In genomic region chr17:62826956-62827355, GRCh38 we compare ENCODE assay signal across 24 cellular contexts. TPM values are rescaled to one million over a fixed set of nuclear protein-coding genes. Genes with fewer than 3 reads are reported as not detected.
"Had no signal": no experiment of that assay in that cellular context is flagged by ENCODE, and none has a peak within 500 bp of the region (broad histone marks: within the 10 kb centered on the region; RNA-seq: fewer than 3 reads in every experiment).

No MANE protein-coding gene starts in this region.

- H3K4me3 ChIP-seq: coronary artery, gastroesophageal sphincter, heart left ventricle, left ventricle myocardium inferior, psoas muscle, stomach had no signal

- H3K4me1 Mint-ChIP-seq: activated B cell treated with CpG ODN at 0.5 μM for 24 hours; activated naive CD4-positive, alpha-beta T cell treated with anti-CD3 and anti-CD28 coated beads, Interleukin-2, amount 10 ng/mL, durations not matched to agents 7 days and 5 days; central memory CD8-positive, alpha-beta T cell; stimulated activated effector memory CD8-positive, alpha-beta T cell treated with anti-CD3 and anti-CD28 coated beads, Interleukin-12 subunit alpha, Interleukin-12 subunit beta, amount 100 ng/mL, for 72 hours had no signal

- H3K36me3 ChIP-seq: gastroesophageal sphincter, heart left ventricle, left ventricle myocardium inferior, stomach had no signal

- H3K27me3 ChIP-seq: gastroesophageal sphincter, heart left ventricle, stomach had no signal

- H3K9me3 Mint-ChIP-seq: activated B cell treated with CpG ODN at 0.5 μM for 24 hours; activated CD8-positive, alpha-beta T cell treated with anti-CD3 and anti-CD28 coated beads for 36 hours; activated naive CD4-positive, alpha-beta T cell treated with anti-CD3 and anti-CD28 coated beads, Interleukin-2, amount 10 ng/mL, durations not matched to agents 7 days and 5 days; activated T-cell treated with anti-CD3 and anti-CD28 coated beads, Interleukin-2, amount 50 U/mL, for 24 hours; activated T-helper 2 cell treated with anti-CD3 and anti-CD28 coated beads, Interferon-gamma antibody, Interleukin-2, Interleukin-4, amounts not matched to agents 10 μg/mL and 5 μg/mL and 100 μg/mL, durations not matched to agents 14 hours and 24 hours and 36 hours; central memory CD8-positive, alpha-beta T cell; neural crest cell; stimulated activated effector memory CD8-positive, alpha-beta T cell treated with anti-CD3 and anti-CD28 coated beads, Interleukin-12 subunit alpha, Interleukin-12 subunit beta, amount 100 ng/mL, for 72 hours had no signal

- ATAC-seq: activated CD8-positive, alpha-beta T cell treated with anti-CD3 and anti-CD28 coated beads for 36 hours; gastroesophageal sphincter; heart left ventricle; psoas muscle; right cardiac atrium; stimulated activated effector memory CD8-positive, alpha-beta T cell treated with anti-CD3 and anti-CD28 coated beads, Interleukin-12 subunit alpha, Interleukin-12 subunit beta, amount 100 ng/mL, for 72 hours had no signal

- H3K4me1 ChIP-seq: left ventricle myocardium inferior, psoas muscle had no signal

- H3K27ac ChIP-seq: coronary artery, gastroesophageal sphincter, heart left ventricle, left ventricle myocardium inferior, psoas muscle, stomach had no signal

- DNase-seq: activated B cell treated with CpG ODN at 0.5 μM for 24 hours; activated CD4-positive, alpha-beta T cell treated with anti-CD3 and anti-CD28 coated beads for 48 hours; activated CD8-positive, alpha-beta T cell treated with anti-CD3 and anti-CD28 coated beads for 36 hours; activated naive CD4-positive, alpha-beta T cell treated with anti-CD3 and anti-CD28 coated beads, Interleukin-2, amount 10 ng/mL, durations not matched to agents 7 days and 5 days; activated T-cell treated with anti-CD3 and anti-CD28 coated beads, Interleukin-2, amount 50 U/mL, for 24 hours; aorta; erythroblast; heart left ventricle; kidney glomerular epithelial cell; left ventricle myocardium inferior; psoas muscle; right cardiac atrium; small intestine; stimulated activated CD4-positive, alpha-beta T cell treated with anti-CD3 and anti-CD28 coated beads, Interleukin-4, amount 100 ng/mL, for 24 hours; stomach; T-helper 1 cell; T-helper 9 cell had no signal

- H3K9me3 ChIP-seq: gastroesophageal sphincter, heart left ventricle, left ventricle myocardium inferior, psoas muscle, stomach had no signal

- H3K4me3 Mint-ChIP-seq: activated B cell treated with CpG ODN at 0.5 μM for 24 hours; activated CD8-positive, alpha-beta T cell treated with anti-CD3 and anti-CD28 coated beads for 36 hours; activated naive CD4-positive, alpha-beta T cell treated with anti-CD3 and anti-CD28 coated beads, Interleukin-2, amount 10 ng/mL, durations not matched to agents 7 days and 5 days; activated T-cell treated with anti-CD3 and anti-CD28 coated beads, Interleukin-2, amount 50 U/mL, for 24 hours; central memory CD8-positive, alpha-beta T cell; neural crest cell; stimulated activated effector memory CD8-positive, alpha-beta T cell treated with anti-CD3 and anti-CD28 coated beads, Interleukin-12 subunit alpha, Interleukin-12 subunit beta, amount 100 ng/mL, for 72 hours had no signal

- H3K27ac Mint-ChIP-seq: activated B cell treated with CpG ODN at 0.5 μM for 24 hours; activated CD8-positive, alpha-beta T cell treated with anti-CD3 and anti-CD28 coated beads for 36 hours; activated naive CD4-positive, alpha-beta T cell treated with anti-CD3 and anti-CD28 coated beads, Interleukin-2, amount 10 ng/mL, durations not matched to agents 7 days and 5 days; activated T-cell treated with anti-CD3 and anti-CD28 coated beads, Interleukin-2, amount 50 U/mL, for 24 hours; activated T-helper 2 cell treated with anti-CD3 and anti-CD28 coated beads, Interferon-gamma antibody, Interleukin-2, Interleukin-4, amounts not matched to agents 10 μg/mL and 5 μg/mL and 100 μg/mL, durations not matched to agents 14 hours and 24 hours and 36 hours; stimulated activated effector memory CD8-positive, alpha-beta T cell treated with anti-CD3 and anti-CD28 coated beads, Interleukin-12 subunit alpha, Interleukin-12 subunit beta, amount 100 ng/mL, for 72 hours had no signal

- H3K36me3 Mint-ChIP-seq: activated naive CD4-positive, alpha-beta T cell treated with anti-CD3 and anti-CD28 coated beads, Interleukin-2, amount 10 ng/mL, durations not matched to agents 7 days and 5 days; stimulated activated effector memory CD8-positive, alpha-beta T cell treated with anti-CD3 and anti-CD28 coated beads, Interleukin-12 subunit alpha, Interleukin-12 subunit beta, amount 100 ng/mL, for 72 hours had no signal

RNA-seq across cellular contexts. Expression of gene MARCHF10, which starts 18.8 kb away (rescaled TPM):
- total RNA-seq: activated B cell treated with CpG ODN at 0.5 μM for 24 hours; activated CD8-positive, alpha-beta T cell treated with anti-CD3 and anti-CD28 coated beads for 36 hours; activated T-helper 2 cell treated with anti-CD3 and anti-CD28 coated beads, Interferon-gamma antibody, Interleukin-2, Interleukin-4, amounts not matched to agents 10 μg/mL and 5 μg/mL and 100 μg/mL, durations not matched to agents 14 hours and 24 hours and 36 hours; aorta; heart left ventricle; left ventricle myocardium inferior; mononuclear cell; psoas muscle; right cardiac atrium had no signal
- polyA plus RNA-seq: aorta, heart left ventricle had no signal
